ENCODE assay signal across 8 cellular contexts in the genomic region with DNA sequence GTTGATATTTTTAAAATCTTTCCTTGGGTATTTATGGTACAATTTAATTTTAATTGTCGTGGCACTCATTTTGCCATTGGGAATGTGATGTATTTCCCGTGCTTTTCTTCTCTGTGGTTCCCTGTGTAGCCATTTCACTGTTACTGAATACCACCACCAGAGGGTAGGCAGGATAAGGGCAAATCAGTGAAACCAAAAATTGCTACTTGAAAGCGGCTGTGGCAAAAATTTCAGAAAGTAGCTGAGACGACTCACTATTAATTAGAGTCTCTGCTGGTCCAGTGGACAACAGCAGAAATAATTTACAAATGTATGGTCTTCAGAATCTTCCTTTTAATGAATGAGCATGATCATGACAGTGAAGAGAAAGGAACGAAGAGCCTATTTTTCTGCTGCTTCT. TPM values are rescaled to one million over a fixed set of nuclear protein-coding genes. Genes with fewer than 3 reads are reported as not detected.
DNase-seq lines count a peak whose midpoint lies in the region; ATAC-seq and TF ChIP-seq lines count a peak whose summit lies in the region.

No MANE protein-coding gene starts in this region.

- peaks cover 5% of the 10 kb centered on the region; the same call in 1 of the 2 replicates for H3K9me2 ChIP-seq in OCI-LY7 (ENCODE audit: insufficient read depth, low read length)

- H3K9me3 Mint-ChIP-seq in naive thymus-derived CD8-positive, alpha-beta T cell: no peaks in the 10 kb centered on the region

- TF ChIP-seq CTCF in OCI-LY7 (conservative IDR thresholded peaks at IDR 0.05; ENCODE audit: low read length): no peak

- POLR2A ChIA-PET in OCI-LY7 (lab: Charles Lee): interaction anchor here (0.6 to 7.7 kb wide), 24 partner anchors 10 to 797 kb away, joined by 3 to 96 read pairs (median 7); a partner anchor contains a TSS
- POLR2A ChIA-PET in naive thymus-derived CD8-positive, alpha-beta T cell (lab: Charles Lee): no interaction called here

- no peaks in the 10 kb centered on the region for H3K36me3 ChIP-seq in OCI-LY7 (ENCODE audit: insufficient read depth, low read length)

- H3K4me3 Mint-ChIP-seq in naive thymus-derived CD8-positive, alpha-beta T cell: peak overlapping the region in 4 of 10 donors; percentile 9 to 34 (median 22)

- peak; percentile 59 for ATAC-seq in GM18861 (IDR thresholded peaks at IDR 0.05; ENCODE audit: unreplicated experiment)
- ATAC-seq in HG02973 (IDR thresholded peaks at IDR 0.05; ENCODE audit: unreplicated experiment): peak; percentile 79
- peak; percentile 63 to 82 for ATAC-seq in naive thymus-derived CD8-positive, alpha-beta T cell

- H3K4me2 ChIP-seq in OCI-LY7 (ENCODE audit: low read length): peak overlapping the region; percentile 0; the same call in 1 of the 2 replicates

- peaks cover 0 to 9% (median 4%) of the 10 kb centered on the region in 4 donors for H3K4me1 Mint-ChIP-seq in naive thymus-derived CD8-positive, alpha-beta T cell

- no peak overlapping the region for H3K27ac ChIP-seq in OCI-LY7 (ENCODE audit: low read depth, low read length, poor library complexity, severe bottlenecking)

- CTCF ChIA-PET in OCI-LY7 (lab: Charles Lee; ENCODE audit: unreplicated experiment): no interaction called here

- intact Hi-C loops in OCI-LY7 (cut with micrococcal nuclease; ENCODE audit: unreplicated experiment): loop anchor here (2.0 kb wide), 2 partner anchors 34 to 94 kb away; a partner anchor contains a TSS

- no peak overlapping the region for H3K27ac Mint-ChIP-seq in naive thymus-derived CD8-positive, alpha-beta T cell

- no peaks in the 10 kb centered on the region for H3K79me2 ChIP-seq in OCI-LY7 (ENCODE audit: insufficient read depth, low read depth, low read length)

- H3K9me3 ChIP-seq in OCI-LY7 (ENCODE audit: low read length): no peaks in the 10 kb centered on the region

- BruUV-seq in OCI-LY7 (replicated peaks; lab: Mats Ljungman, UMichigan): no TSS peak

- H2AFZ ChIP-seq in OCI-LY7 (ENCODE audit: low read length): peak overlapping the region; percentile 1; the same call in 1 of the 2 replicates

- H3K36me3 Mint-ChIP-seq in naive thymus-derived CD8-positive, alpha-beta T cell: no peaks in the 10 kb centered on the region

- peaks cover 5% of the 10 kb centered on the region for H3K4me1 ChIP-seq in OCI-LY7 (ENCODE audit: insufficient read depth, low read length, poor library complexity, severe bottlenecking)

- peaks cover 0 to 11% (median 7%) of the 10 kb centered on the region in 5 donors for H3K27me3 Mint-ChIP-seq in naive thymus-derived CD8-positive, alpha-beta T cell

- DNase-seq in COR-L47 (lab: John Stamatoyannopoulos, UW) (peak; percentile 58), OCI-LY7 (ENCODE audit: low spot score) (peak; percentile 71), cerebellum (ENCODE audit: low spot score) (peak; percentile 2), NCI-H1694 (lab: John Stamatoyannopoulos, UW) (no peak), epidermal melanocyte (ENCODE audit: insufficient read length, low spot score) (no peak)
- DNase-seq in naive thymus-derived CD8-positive, alpha-beta T cell: peak in 6 of 10 donors; percentile 4 to 55 (median 34)

- H4K20me1 ChIP-seq in OCI-LY7 (ENCODE audit: insufficient read depth, low read length): no peaks in the 10 kb centered on the region; the same call in 1 of the 2 replicates

- H3K4me3 ChIP-seq in OCI-LY7 (ENCODE audit: low read depth, low read length, poor library complexity, severe bottlenecking): no peak overlapping the region

RNA-seq across cellular contexts. Expression of a gene that starts 34.4 kb away (rescaled TPM):
- total RNA-seq in OCI-LY7 (2014; rRNA removed; shearing (Covaris generic)): 175 and 242 TPM in 2 replicates
- total RNA-seq in OCI-LY7 (2022): 199 and 229 TPM in 2 replicates
- total RNA-seq in cerebellum: 32.2 TPM
- total RNA-seq in naive thymus-derived CD8-positive, alpha-beta T cell: 10 to 100 TPM; 15.8 to 17.5 TPM
- under 1 TPM; 0.24 to 0.74 (median 0.47) TPM for polyA plus RNA-seq in naive thymus-derived CD8-positive, alpha-beta T cell

Comparison
In these comparisons a context has a peak if more than half of its experiments do, and no peak if none do; other contexts are left out.
1. DNase-seq: peak in COR-L47 (single experiment), OCI-LY7 (single experiment), cerebellum (single experiment) and naive thymus-derived CD8-positive, alpha-beta T cell (6 of 10); none in NCI-H1694 (single experiment) and epidermal melanocyte (single experiment).
2. Peak in every context shown above with its lines, with median percentiles within 50 percentile points of each other: ATAC-seq.